14 cellular contexts compared by ENCODE assay signal in the genomic region with DNA sequence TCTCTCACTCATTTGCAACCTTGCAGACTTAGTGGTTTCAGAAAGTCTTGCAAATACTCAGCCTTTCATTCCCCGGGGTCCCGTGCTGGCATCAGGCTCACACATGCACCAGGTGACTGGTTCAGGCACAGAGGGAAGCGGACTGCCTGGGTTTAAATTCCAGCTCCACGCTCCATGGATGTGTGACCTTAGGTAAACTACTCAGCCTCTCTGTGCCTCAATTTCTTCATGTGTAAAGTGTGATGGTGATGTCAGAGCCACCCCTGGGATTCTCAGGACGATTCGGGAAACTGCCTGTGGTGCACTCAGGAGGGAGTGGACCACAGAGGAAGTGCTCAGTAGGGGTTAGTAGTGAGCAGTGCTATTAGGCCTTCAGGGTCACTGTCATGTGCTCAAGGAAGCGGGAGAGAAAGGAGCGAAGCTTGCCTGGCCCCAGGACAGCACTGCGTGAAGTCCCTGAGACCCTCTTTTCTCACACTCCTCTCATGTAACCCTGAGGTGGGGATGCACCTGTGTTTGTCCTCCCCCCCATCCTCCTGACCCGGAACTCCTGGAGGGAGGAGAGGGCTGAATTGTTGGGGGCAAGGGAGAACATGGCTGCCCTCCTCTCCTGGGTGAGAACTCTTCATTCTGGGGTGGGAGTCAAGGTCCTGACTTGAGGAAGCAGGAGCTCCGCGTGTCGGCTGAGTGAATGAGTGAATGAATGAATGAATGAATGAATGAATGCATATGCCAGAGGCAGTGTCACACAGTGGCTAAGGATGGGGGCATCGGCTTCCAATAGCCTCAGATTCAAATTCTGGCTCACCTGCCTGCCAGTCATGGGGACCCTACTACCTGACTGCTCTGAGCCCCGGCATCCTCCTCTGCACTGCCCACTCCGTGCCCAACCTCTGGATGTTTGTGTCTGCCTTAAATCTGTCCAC. TPM values are rescaled to one million over a fixed set of nuclear protein-coding genes. Genes with fewer than 3 reads are reported as not detected.
DNase-seq lines count a peak whose midpoint lies in the region; ATAC-seq, FAIRE-seq and TF ChIP-seq lines count a peak whose summit lies in the region.
"Had no signal": no experiment of that assay in that cellular context is flagged by ENCODE, and none has a peak within 500 bp of the region (broad histone marks: within the 10 kb centered on the region; RNA-seq: fewer than 3 reads in every experiment).

No MANE protein-coding gene starts in this region.

- TF ChIP-seq CTCF in bronchial epithelial cell (IDR thresholded peaks at IDR 0.05; ENCODE audit: insufficient read depth, low read length, severe bottlenecking) (no peak), nephron (IDR thresholded peaks at IDR 0.05; ENCODE audit: unreplicated experiment in 3 of 3) (no peak), foreskin keratinocyte (conservative IDR thresholded peaks at IDR 0.05) (no peak)

- peaks cover 3% of the 10 kb centered on the region for H3K27me3 ChIP-seq in CD4-positive, CD25-positive, alpha-beta regulatory T cell (ENCODE audit: control insufficient read depth, insufficient read depth, low read length)
- peaks cover 6% of the 10 kb centered on the region for H3K27me3 ChIP-seq in bronchial epithelial cell (ENCODE audit: control insufficient read depth, insufficient read depth, low read length)
- H3K27me3 ChIP-seq in foreskin keratinocyte, result peaks cover 13% of the 10 kb centered on the region

- peaks cover 0 to 15% (median 5%) of the 10 kb centered on the region in 4 donors for H3K4me1 Mint-ChIP-seq in CD4-positive, CD25-positive, alpha-beta regulatory T cell
- H3K4me1 Mint-ChIP-seq in nephron, result peaks cover 40% of the 10 kb centered on the region

- H3K4me1 ChIP-seq in CD4-positive, CD25-positive, alpha-beta regulatory T cell (ENCODE audit: control insufficient read depth, insufficient read depth, low read length, poor library complexity, severe bottlenecking), result peaks cover 16% of the 10 kb centered on the region
- H3K4me1 ChIP-seq in foreskin keratinocyte, result peaks cover 3% of the 10 kb centered on the region

- no peak for DNase-seq in CD4-positive, CD25-positive, alpha-beta regulatory T cell
- DNase-seq in KBM-7 (peak; percentile 32), bronchial epithelial cell (ENCODE audit: low read depth) (no peak), foreskin keratinocyte (no peak)
- DNase-seq: activated B cell treated with CpG ODN at 0.5 μM for 24 hours; kidney glomerular epithelial cell; NCI-H2081 treated with DMSO at 0.1 percent for 48 hours; NK-92 treated with Interleukin-12 subunit alpha and Interleukin-12 subunit beta, amount 100 ng/mL, for 24 hours had no signal

- no peaks in the 10 kb centered on the region for H3K36me3 ChIP-seq in CD4-positive, CD25-positive, alpha-beta regulatory T cell (ENCODE audit: control insufficient read depth, insufficient read depth, low read length)
- H3K36me3 ChIP-seq in bronchial epithelial cell (ENCODE audit: control insufficient read depth, insufficient read depth, low read length), result no peaks in the 10 kb centered on the region

- no peak overlapping the region for H3K27ac ChIP-seq in CD4-positive, CD25-positive, alpha-beta regulatory T cell (ENCODE audit: insufficient read depth, low read length, poor library complexity, severe bottlenecking)
- H3K27ac ChIP-seq in foreskin keratinocyte, result no peak overlapping the region
- H3K27ac ChIP-seq: GM23248 had no signal

- H3K27me3 Mint-ChIP-seq in CD4-positive, CD25-positive, alpha-beta regulatory T cell, result peaks cover 39% of the 10 kb centered on the region
- H3K27me3 Mint-ChIP-seq in nephron (ENCODE audit: low read depth), result peaks cover 21% of the 10 kb centered on the region

- H3K9me3 ChIP-seq in CD4-positive, CD25-positive, alpha-beta regulatory T cell (ENCODE audit: control insufficient read depth in 2 of 2, low read length in 2 of 2), result no peaks in the 10 kb centered on the region

- peak; percentile 77 for FAIRE-seq in bronchial epithelial cell (lab: Jason Lieb, UNC)
- FAIRE-seq: GM18507 had no signal

- peak overlapping the region; percentile 66 to 81 (median 76) for H3K4me3 Mint-ChIP-seq in CD4-positive, CD25-positive, alpha-beta regulatory T cell
- H3K4me3 Mint-ChIP-seq in nephron, result peak overlapping the region; percentile 81 to 87 (median 82)

- H3K36me3 Mint-ChIP-seq in CD4-positive, CD25-positive, alpha-beta regulatory T cell, result no peaks in the 10 kb centered on the region
- H3K36me3 Mint-ChIP-seq in nephron (ENCODE audit: low read depth), result no peaks in the 10 kb centered on the region

- in situ Hi-C loops in KBM-7 (cut with MboI; ENCODE audit: low pct_unique_long_range_greater_than_20kb, low sequenced_read_pairs), result no loop called here

- no peak overlapping the region for H3K4me3 ChIP-seq in CD4-positive, CD25-positive, alpha-beta regulatory T cell (ENCODE audit: low read depth, low read length)
- H3K4me3 ChIP-seq in bronchial epithelial cell (ENCODE audit: low read depth, low read length), result no peak overlapping the region

- no peak for ATAC-seq in CD4-positive, CD25-positive, alpha-beta regulatory T cell (ENCODE audit: low read depth in 2 of 2)
- ATAC-seq in GM18907 (IDR thresholded peaks at IDR 0.05; ENCODE audit: unreplicated experiment), result no peak
- ATAC-seq in HG03045 (IDR thresholded peaks at IDR 0.05; ENCODE audit: unreplicated experiment), result no peak
- no peak for ATAC-seq in foreskin keratinocyte

- H3K27ac Mint-ChIP-seq in CD4-positive, CD25-positive, alpha-beta regulatory T cell, result no peak overlapping the region
- H3K27ac Mint-ChIP-seq in nephron, result peak overlapping the region in 1 of 3 experiments; percentile 51
- H3K27ac Mint-ChIP-seq: activated B cell treated with CpG ODN at 0.5 μM for 24 hours had no signal

- H3K9me3 Mint-ChIP-seq in CD4-positive, CD25-positive, alpha-beta regulatory T cell, result peaks cover 0 to 2% (median 0%) of the 10 kb centered on the region in 7 donors
- no peaks in the 10 kb centered on the region for H3K9me3 Mint-ChIP-seq in nephron
- H3K9me3 Mint-ChIP-seq: activated B cell treated with CpG ODN at 0.5 μM for 24 hours had no signal

RNA-seq across cellular contexts. Expression of a gene that starts 14.4 kb away (rescaled TPM):
- total RNA-seq in CD4-positive, CD25-positive, alpha-beta regulatory T cell, result not detected
- polyA plus RNA-seq in CD4-positive, CD25-positive, alpha-beta regulatory T cell, result not detected
- total RNA-seq in bronchial epithelial cell (not detected in 2 replicates), foreskin keratinocyte (not detected in 2 replicates)
- not detected in 2 replicates for polyA plus RNA-seq in foreskin keratinocyte
- total RNA-seq: GM23248, LHCN-M2 had no signal
- polyA plus RNA-seq: GM23248 had no signal

RNA-seq across cellular contexts. Expression of a gene that starts 29.7 kb away (rescaled TPM):
- total RNA-seq in CD4-positive, CD25-positive, alpha-beta regulatory T cell, result 21.3 TPM
- polyA plus RNA-seq in CD4-positive, CD25-positive, alpha-beta regulatory T cell, result 1 to 10 TPM in 2 of 4 donors, under 1 TPM in 2; 0.70 to 2.4 (median 1.4) TPM
- 72.1 and 78.5 TPM in 2 replicates for total RNA-seq in bronchial epithelial cell
- total RNA-seq in foreskin keratinocyte, result 108 and 112 TPM in 2 replicates
- polyA plus RNA-seq in foreskin keratinocyte, result 93.5 and 102 TPM in 2 replicates

RNA-seq across cellular contexts. Expression of a gene that starts 39.4 kb away (rescaled TPM):
- 456 TPM for total RNA-seq in CD4-positive, CD25-positive, alpha-beta regulatory T cell
- polyA plus RNA-seq in CD4-positive, CD25-positive, alpha-beta regulatory T cell, result 10 to 100 TPM; 34.5 to 66.1 (median 48.2) TPM
- 16.3 and 28.2 TPM in 2 replicates for total RNA-seq in bronchial epithelial cell
- 12.8 and 15.5 TPM in 2 replicates for total RNA-seq in foreskin keratinocyte
- polyA plus RNA-seq in foreskin keratinocyte, result 7.0 and 7.5 TPM in 2 replicates

Comparison
In these comparisons a context has a peak if more than half of its experiments do, and no peak if none do; other contexts are left out.
1. RNA of a gene that starts 39.4 kb away (total RNA-seq): 456 TPM in CD4-positive, CD25-positive, alpha-beta regulatory T cell (single experiment); 16.3 to 28.2 TPM in bronchial epithelial cell and 12.8 to 15.5 TPM in foreskin keratinocyte; every median in the first group is over 10 times any median in the second.